In genomic region chr10:19937989-19938388, GRCh38 we compare ENCODE assay signal across 22 cellular contexts.
"Had no signal": no experiment of that assay in that cellular context is flagged by ENCODE, and none has a peak within 500 bp of the region (broad histone marks: within the 10 kb centered on the region; RNA-seq: fewer than 3 reads in every experiment).

No MANE protein-coding gene starts in this region.

- ATAC-seq: K562, Right ventricle myocardium inferior, SK-N-SH treated with all-trans-retinoic acid at 6 μM for 48 hours had no signal

- H3K4me2 ChIP-seq: KMS-11, PC-9 had no signal

- H3K27me3 ChIP-seq: Peyer's patch, SJCRH30 had no signal

- H3K4me3 ChIP-seq: K562, PC-9, Peyer's patch, SJCRH30 had no signal

- H3K4me1 Mint-ChIP-seq: IgD-negative memory B cell had no signal

- H2AFZ ChIP-seq: PC-9 had no signal

- H3K27ac ChIP-seq: HL-60, KMS-11, PC-9, Peyer's patch, SJCRH30 had no signal

- H3K9me3 ChIP-seq: Peyer's patch, SJCRH30 had no signal

- H3K27me3 Mint-ChIP-seq: IgD-negative memory B cell had no signal

- DNase-seq: MV-4-11, NCI-H1048, NCI-H1105, NCI-H1417, NCI-H1436 treated with DMSO at 0.1 percent for 48 hours, NCI-H1694, NCI-H187 treated with DMSO at 0.1 percent for 48 hours, NCI-H2029 treated with DMSO at 0.1 percent for 48 hours, NCI-H2227 treated with DMSO at 0.1 percent for 48 hours, NCI-H524, NCI-H526 treated with DMSO at 0.1 percent for 48 hours, NCI-H748 treated with DMSO at 0.1 percent for 48 hours, PC-9, Peyer's patch, SHP77 treated with DMSO at 0.1 percent for 48 hours, SJCRH30 had no signal

- H3K4me3 Mint-ChIP-seq: IgD-negative memory B cell had no signal

- H3K36me3 ChIP-seq: Peyer's patch, SJCRH30 had no signal

- H3K4me1 ChIP-seq: Peyer's patch had no signal
